Comparison of ENCODE assay signal across 1 cellular context in genomic region chr1:39387452-39387851, GRCh38.
TF ChIP-seq lines count a peak whose summit lies in the region.

No MANE protein-coding gene starts in this region.

TF ChIP-seq in GM23338, 12 proteins besides CTCF, POLR2A, EP300 and RAD21 (continued from another document):
- TF ChIP-seq ZNF462 (CRISPR knock-in tag; IDR thresholded peaks at IDR 0.05) (no peak), STAT1 (IDR thresholded peaks at IDR 0.05; ENCODE audit: unreplicated experiment) (no peak), EZH2 (IDR thresholded peaks at IDR 0.05; ENCODE audit: low read depth, unreplicated experiment) (no peak), ZNF114 (CRISPR knock-in tag; IDR thresholded peaks at IDR 0.05) (no peak), JUNB (IDR thresholded peaks at IDR 0.05; ENCODE audit: unreplicated experiment) (no peak), POLR2AphosphoS5 (IDR thresholded peaks at IDR 0.05; ENCODE audit: low read depth) (no peak)
